21 cellular contexts compared by ENCODE assay signal in genomic region chr1:224520808-224521207, GRCh38.
"Had no signal": no experiment of that assay in that cellular context is flagged by ENCODE, and none has a peak within 500 bp of the region (broad histone marks: within the 10 kb centered on the region; RNA-seq: fewer than 3 reads in every experiment).

No MANE protein-coding gene starts in this region.

- H3K4me3 ChIP-seq: colonic mucosa, esophagus squamous epithelium, gastrocnemius medialis, heart right ventricle, left lung, lower lobe of right lung, mucosa of descending colon had no signal

- H3K9me3 ChIP-seq: colonic mucosa, esophagus squamous epithelium, gastrocnemius medialis, left lung, lower lobe of right lung, mucosa of descending colon had no signal

- H3K36me3 ChIP-seq: colonic mucosa, esophagus squamous epithelium, gastrocnemius medialis, heart right ventricle, left lung, lower lobe of right lung had no signal

- DNase-seq: colonic mucosa; cortex of kidney; effector CD8-positive, alpha-beta T cell; effector memory CD8-positive, alpha-beta T cell; endodermal cell; erythroblast; esophagus squamous epithelium; foreskin fibroblast; foreskin melanocyte; gastrocnemius medialis; glutamatergic neuron; head of caudate nucleus; heart right ventricle; hippocampal formation; left cardiac atrium; left lung; left ventricle myocardium superior; lower lobe of right lung; mesenchymal stem cell; mucosa of descending colon had no signal

- H3K4me1 ChIP-seq: colonic mucosa, esophagus squamous epithelium, gastrocnemius medialis, heart right ventricle, left lung, lower lobe of right lung had no signal

- H3K27ac ChIP-seq: colonic mucosa, epithelial cell of prostate, esophagus squamous epithelium, gastrocnemius medialis, heart right ventricle, left lung, lower lobe of right lung had no signal

- H3K27me3 ChIP-seq: colonic mucosa, esophagus squamous epithelium, gastrocnemius medialis, heart right ventricle, left lung had no signal
